1 cellular context compared by ENCODE assay signal in the genomic region with DNA sequence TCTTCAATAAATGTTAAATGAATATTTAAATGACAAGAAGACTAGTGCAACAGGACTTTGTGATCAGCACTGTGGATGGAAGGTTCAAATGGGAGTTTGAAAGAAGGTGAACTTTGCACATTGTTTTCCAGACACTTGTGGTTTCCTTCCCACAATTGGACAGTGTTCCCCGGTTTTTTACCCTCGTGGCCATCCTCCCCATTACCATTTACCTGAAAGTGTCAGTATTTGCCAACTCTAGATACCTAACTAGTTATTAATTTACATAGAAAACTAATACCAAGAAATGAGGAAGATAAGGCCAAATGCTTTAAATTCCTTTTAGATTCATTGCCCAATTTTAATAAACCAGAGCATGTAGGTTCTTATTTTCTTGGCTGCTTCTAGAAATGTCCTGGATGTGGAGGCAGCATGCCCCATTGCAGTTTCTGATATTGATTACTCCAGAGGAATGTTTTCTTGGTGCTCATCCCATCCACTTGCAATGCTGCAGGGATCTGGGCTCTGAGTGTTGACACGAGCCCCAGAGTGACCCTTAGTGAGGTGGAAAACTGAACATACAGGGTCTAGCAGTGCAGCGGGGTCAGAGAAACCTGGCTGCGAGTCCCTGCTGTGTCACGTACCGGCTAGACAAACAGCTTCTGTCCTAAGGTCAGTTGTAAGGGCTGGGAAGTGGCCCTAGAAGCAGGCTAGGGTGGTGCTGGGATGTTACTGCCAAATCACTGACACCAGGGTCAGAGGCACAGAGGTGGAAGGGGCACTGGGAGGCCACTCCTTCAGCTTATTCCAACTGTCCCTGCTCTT.
TF ChIP-seq lines count a peak whose summit lies in the region.

No MANE protein-coding gene starts in this region.

TF ChIP-seq in IMR-90, 13 proteins besides CTCF, POLR2A, EP300 and RAD21:
- TF ChIP-seq, protein P1, sequence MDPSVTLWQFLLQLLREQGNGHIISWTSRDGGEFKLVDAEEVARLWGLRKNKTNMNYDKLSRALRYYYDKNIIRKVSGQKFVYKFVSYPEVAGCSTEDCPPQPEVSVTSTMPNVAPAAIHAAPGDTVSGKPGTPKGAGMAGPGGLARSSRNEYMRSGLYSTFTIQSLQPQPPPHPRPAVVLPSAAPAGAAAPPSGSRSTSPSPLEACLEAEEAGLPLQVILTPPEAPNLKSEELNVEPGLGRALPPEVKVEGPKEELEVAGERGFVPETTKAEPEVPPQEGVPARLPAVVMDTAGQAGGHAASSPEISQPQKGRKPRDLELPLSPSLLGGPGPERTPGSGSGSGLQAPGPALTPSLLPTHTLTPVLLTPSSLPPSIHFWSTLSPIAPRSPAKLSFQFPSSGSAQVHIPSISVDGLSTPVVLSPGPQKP (IDR thresholded peaks at IDR 0.05; ENCODE audit: borderline replicate concordance, low read depth, low read length) = no peak
- TF ChIP-seq BHLHE40 (IDR thresholded peaks at IDR 0.05; ENCODE audit: low read depth, low read length) = no peak
- no peak for TF ChIP-seq SMC3 (IDR thresholded peaks at IDR 0.05; ENCODE audit: low read depth, low read length)
- TF ChIP-seq NFE2L2 (IDR thresholded peaks at IDR 0.05; ENCODE audit: low read depth, low read length) = no peak
- TF ChIP-seq MAFK (IDR thresholded peaks at IDR 0.05; ENCODE audit: low read depth, low read length) = no peak
- no peak for TF ChIP-seq CEBPB (IDR thresholded peaks at IDR 0.05; ENCODE audit: low read depth, low read length)
- no peak for TF ChIP-seq FOS (IDR thresholded peaks at IDR 0.05; ENCODE audit: low read depth, low read length)
- no peak for TF ChIP-seq MAZ (IDR thresholded peaks at IDR 0.05; ENCODE audit: borderline replicate concordance, low read depth, low read length)
- TF ChIP-seq MXI1 (IDR thresholded peaks at IDR 0.05; ENCODE audit: borderline replicate concordance, low read depth, low read length) = no peak
- TF ChIP-seq RFX5 (IDR thresholded peaks at IDR 0.05; ENCODE audit: low read depth, low read length) = no peak
- TF ChIP-seq, protein P2, sequence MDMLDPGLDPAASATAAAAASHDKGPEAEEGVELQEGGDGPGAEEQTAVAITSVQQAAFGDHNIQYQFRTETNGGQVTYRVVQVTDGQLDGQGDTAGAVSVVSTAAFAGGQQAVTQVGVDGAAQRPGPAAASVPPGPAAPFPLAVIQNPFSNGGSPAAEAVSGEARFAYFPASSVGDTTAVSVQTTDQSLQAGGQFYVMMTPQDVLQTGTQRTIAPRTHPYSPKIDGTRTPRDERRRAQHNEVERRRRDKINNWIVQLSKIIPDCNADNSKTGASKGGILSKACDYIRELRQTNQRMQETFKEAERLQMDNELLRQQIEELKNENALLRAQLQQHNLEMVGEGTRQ (IDR thresholded peaks at IDR 0.05; ENCODE audit: low read depth, low read length) = no peak
- TF ChIP-seq RCOR1 (IDR thresholded peaks at IDR 0.05; ENCODE audit: insufficient replicate concordance, low read length) = no peak
- no peak for TF ChIP-seq CHD1 (IDR thresholded peaks at IDR 0.05; ENCODE audit: low read depth, low read length)
